In the genomic region with DNA sequence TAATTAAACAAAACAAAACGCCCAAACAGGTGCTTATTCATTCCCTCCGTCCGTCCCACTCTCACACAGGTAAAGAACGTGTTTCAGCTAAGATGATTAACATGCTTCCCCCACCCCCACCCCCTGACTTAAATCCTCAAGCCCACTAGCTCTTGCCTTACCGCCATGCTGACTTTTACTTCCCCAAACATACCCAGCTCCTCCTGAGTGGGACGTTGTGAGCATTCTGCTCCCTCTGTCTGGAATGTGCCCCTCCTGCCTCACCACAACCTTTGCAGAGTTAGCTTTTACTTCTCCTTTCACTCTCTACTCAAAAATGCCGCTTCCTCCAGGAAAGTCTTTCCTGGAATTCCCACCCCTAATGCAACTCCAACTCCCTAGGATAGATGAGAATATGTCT, we compare ENCODE assay signal across 25 cellular contexts.
DNase-seq lines count a peak whose midpoint lies in the region; ATAC-seq, FAIRE-seq and TF ChIP-seq lines count a peak whose summit lies in the region.
"Had no signal": no experiment of that assay in that cellular context is flagged by ENCODE, and none has a peak within 500 bp of the region (broad histone marks: within the 10 kb centered on the region; RNA-seq: fewer than 3 reads in every experiment).

No MANE protein-coding gene starts in this region.

- H3K4me2 ChIP-seq in H1 (ENCODE audit: insufficient read depth in 1 of 2, low read depth in 2 of 2, low read length in 2 of 2): peak overlapping the region; percentile 66 to 82
- H3K4me2 ChIP-seq: A549 had no signal

- TF ChIP-seq CTCF in H1 (IDR thresholded peaks at IDR 0.05; ENCODE audit: control extremely low read depth in 1 of 3, insufficient read depth in 1 of 3, low read depth in 1 of 3, low read length in 3 of 3): no peak

- no peak overlapping the region; a peak in 1 of 7 replicates for H3K9ac ChIP-seq in H1 (replicated peaks in 1 of 4; ENCODE audit: extremely low read depth in 1 of 4, low read depth in 3 of 4, low read length in 3 of 4)
- H3K9ac ChIP-seq: BLaER1 treated with 17β-estradiol and CSF1 and Interleukin-3, amounts not matched to agents 10 nM and 100 nM had no signal

- H3K4me1 ChIP-seq in H1 (replicated peaks in 1 of 4; ENCODE audit: control insufficient read depth in 3 of 4, insufficient read depth in 4 of 4, low read length in 3 of 4): peaks cover 6 to 14% (median 11%) of the 10 kb centered on the region in 4 experiments; a peak in 5 of 7 replicates
- H3K4me1 ChIP-seq: A549 had no signal

- H4K5ac ChIP-seq in H1 (ENCODE audit: insufficient read length, low read depth, low read length): peak overlapping the region; percentile 89

- CTCF ChIA-PET in H1 (lab: Charles Lee; ENCODE audit: partially characterized antibody): interaction anchor here (1.0 to 1.3 kb wide), 2 partner anchors 22 to 53 kb away, joined by 3 to 4 read pairs; no protein-coding TSS in a partner anchor
- CTCF ChIA-PET in T-cell (lab: Charles Lee): no interaction called here

- peak overlapping the region; percentile 97 for H2BK120ac ChIP-seq in H1 (replicated peaks; ENCODE audit: low read depth, low read length)

- no peak overlapping the region for H3K23ac ChIP-seq in H1 (ENCODE audit: insufficient read length)

- no peak for TF ChIP-seq POLR2A in H1 (IDR thresholded peaks at IDR 0.05; ENCODE audit: control extremely low read depth in 1 of 2, low read depth in 2 of 2, low read length in 2 of 2)

- H2BK5ac ChIP-seq in H1 (ENCODE audit: low read depth, low read length): peak overlapping the region; percentile 89; the same call in 1 of the 2 replicates

- peak overlapping the region; percentile 9; the same call in 1 of the 2 replicates for H2BK15ac ChIP-seq in H1 (ENCODE audit: low read length)

- peak overlapping the region; percentile 74; the same call in 1 of the 2 replicates for H3K27ac ChIP-seq in H1 (ENCODE audit: low read depth, low read length)
- H3K27ac ChIP-seq: A549; BLaER1 treated with 17β-estradiol and CSF1 and Interleukin-3, amounts not matched to agents 10 nM and 100 nM; SK-N-MC had no signal

- FAIRE-seq in H1 (lab: Jason Lieb, UNC): no peak
- FAIRE-seq in urothelium cell line (lab: Jason Lieb, UNC): peak; percentile 35
- FAIRE-seq: A549, GM12892, H54, RCC 7860 had no signal

- no peaks in the 10 kb centered on the region for H3K79me2 ChIP-seq in H1 (ENCODE audit: control insufficient read depth in 1 of 2, insufficient read depth in 2 of 2, low read length in 2 of 2)

- peak overlapping the region; percentile 83 for H2BK12ac ChIP-seq in H1 (ENCODE audit: low read depth, low read length)

- no peak overlapping the region for H4K8ac ChIP-seq in H1 (ENCODE audit: extremely low read depth, insufficient read depth, low read length)

- H3K27ac Mint-ChIP-seq in T-cell: no peak overlapping the region
- H3K27ac Mint-ChIP-seq: CD4-positive, alpha-beta memory T cell had no signal

- DNase-seq in H7: peak; percentile 27
- DNase-seq in H1 (ENCODE audit: low read depth in 1 of 2, low spot score in 2 of 2): no peak
- peak; percentile 52 for DNase-seq in iPS-NIHi11 (ENCODE audit: low spot score)
- DNase-seq in urothelium cell line (ENCODE audit: low spot score): no peak
- DNase-seq in stimulated activated CD8-positive, alpha-beta memory T cell treated with anti-CD3 and anti-CD28 coated beads, Interleukin-4, amount 100 ng/mL, for 48 hours: no peak
- DNase-seq in T-cell: no peak
- DNase-seq: AML-193; CD4-positive, alpha-beta memory T cell; COR-L47; DMS53; GF-D8; Karpas-422; NCI-H1092 treated with DMSO at 0.1 percent for 48 hours; NCI-H1436 treated with DMSO at 0.1 percent for 48 hours; NCI-H446; NCI-H524 treated with DMSO at 0.1 percent for 48 hours; NCI-H774; SIG-M5 had no signal

- peak overlapping the region; percentile 98 for H4K91ac ChIP-seq in H1 (replicated peaks; ENCODE audit: insufficient read length, low read length)

- peak overlapping the region; percentile 63 for H3K4ac ChIP-seq in H1 (replicated peaks; ENCODE audit: insufficient read length, low read depth, low read length)

- POLR2A ChIA-PET in H1 (lab: Charles Lee; ENCODE audit: partially characterized antibody): interaction anchor here (1.1 to 1.5 kb wide), 4 partner anchors 9 to 15 kb away, joined by 4 read pairs; no protein-coding TSS in a partner anchor
- POLR2A ChIA-PET in T-cell (lab: Charles Lee): no interaction called here

- H3K4me3 Mint-ChIP-seq in T-cell: no peak overlapping the region
- H3K4me3 Mint-ChIP-seq: CD4-positive, alpha-beta memory T cell had no signal

- no peaks in the 10 kb centered on the region for H4K20me1 ChIP-seq in H1 (replicated peaks in 1 of 2; ENCODE audit: control insufficient read depth in 1 of 2, insufficient read depth in 2 of 2, low read length in 2 of 2)
- H4K20me1 ChIP-seq: BLaER1 treated with 17β-estradiol and CSF1 and Interleukin-3, amounts not matched to agents 10 nM and 100 nM had no signal

- H3K23me2 ChIP-seq in H1 (ENCODE audit: low read depth, low read length): 0 out of 2 replicates have a peak, but pooled peaks cover 4% of the 10 kb centered on the region

- H3K27me3 Mint-ChIP-seq in T-cell: peaks cover 0 to 3% of the 10 kb centered on the region in 2 donors
- H3K27me3 Mint-ChIP-seq: CD4-positive, alpha-beta memory T cell had no signal

- H3K56ac ChIP-seq in H1 (replicated peaks; ENCODE audit: insufficient read length, low read depth, low read length): peak overlapping the region; percentile 89

- H3K4me1 Mint-ChIP-seq in T-cell: no peaks in the 10 kb centered on the region
- H3K4me1 Mint-ChIP-seq: CD4-positive, alpha-beta memory T cell had no signal

- H2AFZ ChIP-seq in H1 (ENCODE audit: low read length): 0 out of 2 replicates have a peak overlapping the region, but pooled peaks have one; percentile 36

- peak overlapping the region; percentile 95 for H3K18ac ChIP-seq in H1 (ENCODE audit: extremely low read depth, low read length)

- H2BK20ac ChIP-seq in H1 (ENCODE audit: low read length): peak overlapping the region; percentile 95

- WGBS in H1 (ENCODE audit: extremely low coverage in 1 of 2, insufficient coverage in 1 of 2, insufficient read length in 1 of 2, insufficient replicate concordance in 2 of 2, low coverage in 1 of 2, low lambda C conversion rate in 2 of 2, missing lambda C conversion rate in 1 of 2), 2 experiments: 19% methylated on average over 7 of the region's 7 CpGs; no CpG with 5 or more reads in 1 of the 2 experiments

- H3K4me3 ChIP-seq in H7 (ENCODE audit: insufficient read depth, low read depth, low read length): no peak overlapping the region
- peak overlapping the region in 1 of 4 experiments; percentile 38; a peak in 2 of 8 replicates for H3K4me3 ChIP-seq in H1 (ENCODE audit: extremely low read depth in 1 of 4, insufficient read depth in 2 of 4, low read depth in 3 of 4, low read length in 4 of 4)
- H3K4me3 ChIP-seq: A549; BLaER1 treated with 17β-estradiol and CSF1 and Interleukin-3, amounts not matched to agents 10 nM and 100 nM; SK-N-MC had no signal

- ATAC-seq in T-cell (replicated peaks in 1 of 4) (no peak), HG03135 (IDR thresholded peaks at IDR 0.05; ENCODE audit: unreplicated experiment) (no peak)
- ATAC-seq: A549 had no signal

- H3K36me3 Mint-ChIP-seq in T-cell: no peaks in the 10 kb centered on the region
- H3K36me3 Mint-ChIP-seq: CD4-positive, alpha-beta memory T cell had no signal

- no peak overlapping the region for H3K14ac ChIP-seq in H1 (ENCODE audit: insufficient read length)

- TF ChIP-seq EP300 in H1 (IDR thresholded peaks at IDR 0.05; ENCODE audit: borderline replicate concordance in 1 of 2, low read depth in 2 of 2, low read length in 2 of 2): no peak

- TF ChIP-seq RAD21 in H1 (IDR thresholded peaks at IDR 0.05 in 1 of 2, conservative IDR thresholded peaks at IDR 0.05 in 1 of 2; ENCODE audit: low read depth in 2 of 2, low read length in 2 of 2): no peak

- H3K9me3 Mint-ChIP-seq in T-cell: peaks cover 2 to 13% (median 8%) of the 10 kb centered on the region in 3 donors

- H3K36me3 ChIP-seq in H7 (replicated peaks; ENCODE audit: control insufficient read depth, insufficient read depth, low read length) (no peaks in the 10 kb centered on the region), H1 (ENCODE audit: control insufficient read depth in 2 of 4, insufficient read depth in 4 of 4, low read length in 3 of 4) (no peaks in the 10 kb centered on the region)
- H3K36me3 ChIP-seq: BLaER1 treated with 17β-estradiol and CSF1 and Interleukin-3, amounts not matched to agents 10 nM and 100 nM had no signal

- H3K27me3 ChIP-seq in H7 (ENCODE audit: control insufficient read depth, insufficient read depth, low read length) (no peaks in the 10 kb centered on the region), H1 (replicated peaks in 1 of 4; ENCODE audit: control insufficient read depth in 3 of 4, extremely low read depth in 1 of 4, insufficient read depth in 3 of 4, low read length in 3 of 4) (no peaks in the 10 kb centered on the region)
- H3K27me3 ChIP-seq: BLaER1 treated with 17β-estradiol and CSF1 and Interleukin-3, amounts not matched to agents 10 nM and 100 nM had no signal

- no peaks in the 10 kb centered on the region for H3K79me1 ChIP-seq in H1 (ENCODE audit: low read depth, low read length)

- no peak overlapping the region; the same call in 1 of the 2 replicates for H2AK5ac ChIP-seq in H1 (ENCODE audit: low read depth, low read length)

- no peaks in the 10 kb centered on the region for H3K9me3 ChIP-seq in H1 (ENCODE audit: insufficient read depth in 2 of 2, low read depth in 1 of 2, low read length in 1 of 2)
- H3K9me3 ChIP-seq: A549; BLaER1 treated with 17β-estradiol and CSF1 and Interleukin-3, amounts not matched to agents 10 nM and 100 nM had no signal

TF ChIP-seq in H1, 55 proteins besides CTCF, POLR2A, EP300 and RAD21 (continues in another document):
- TF ChIP-seq, protein P1, sequence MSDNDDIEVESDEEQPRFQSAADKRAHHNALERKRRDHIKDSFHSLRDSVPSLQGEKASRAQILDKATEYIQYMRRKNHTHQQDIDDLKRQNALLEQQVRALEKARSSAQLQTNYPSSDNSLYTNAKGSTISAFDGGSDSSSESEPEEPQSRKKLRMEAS (IDR thresholded peaks at IDR 0.05): no peak; the same call in 1 of the 2 replicates
- TF ChIP-seq, protein P2, sequence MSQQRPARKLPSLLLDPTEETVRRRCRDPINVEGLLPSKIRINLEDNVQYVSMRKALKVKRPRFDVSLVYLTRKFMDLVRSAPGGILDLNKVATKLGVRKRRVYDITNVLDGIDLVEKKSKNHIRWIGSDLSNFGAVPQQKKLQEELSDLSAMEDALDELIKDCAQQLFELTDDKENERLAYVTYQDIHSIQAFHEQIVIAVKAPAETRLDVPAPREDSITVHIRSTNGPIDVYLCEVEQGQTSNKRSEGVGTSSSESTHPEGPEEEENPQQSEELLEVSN (IDR thresholded peaks at IDR 0.05): no peak
- TF ChIP-seq JUND (IDR thresholded peaks at IDR 0.05; ENCODE audit: low read length) (no peak), YY1 (IDR thresholded peaks at IDR 0.05; ENCODE audit: low read depth, low read length) (0 out of 2 replicates have a peak, but pooled peaks have one; percentile 26), TEAD4 (IDR thresholded peaks at IDR 0.05; ENCODE audit: low read depth, low read length) (peak; percentile 63; the same call in 1 of the 2 replicates), ASH2L (IDR thresholded peaks at IDR 0.05; ENCODE audit: low read length) (no peak), ZNF274 (IDR thresholded peaks at IDR 0.05; ENCODE audit: borderline replicate concordance, extremely low read depth, low read length) (no peak), POU5F1 (IDR thresholded peaks at IDR 0.05; ENCODE audit: low read depth, low read length) (no peak)

Comparison
In these comparisons a context has a peak if more than half of its experiments do, and no peak if none do; other contexts are left out.
1. DNase-seq: peak in H7 (single experiment) and iPS-NIHi11 (single experiment); none in H1 (0 of 2), urothelium cell line (single experiment), stimulated activated CD8-positive, alpha-beta memory T cell treated with anti-CD3 and anti-CD28 coated beads, Interleukin-4, amount 100 ng/mL, for 48 hours (single experiment) and T-cell (0 of 34).